ENCODE assay signal across 15 cellular contexts in the genomic region with DNA sequence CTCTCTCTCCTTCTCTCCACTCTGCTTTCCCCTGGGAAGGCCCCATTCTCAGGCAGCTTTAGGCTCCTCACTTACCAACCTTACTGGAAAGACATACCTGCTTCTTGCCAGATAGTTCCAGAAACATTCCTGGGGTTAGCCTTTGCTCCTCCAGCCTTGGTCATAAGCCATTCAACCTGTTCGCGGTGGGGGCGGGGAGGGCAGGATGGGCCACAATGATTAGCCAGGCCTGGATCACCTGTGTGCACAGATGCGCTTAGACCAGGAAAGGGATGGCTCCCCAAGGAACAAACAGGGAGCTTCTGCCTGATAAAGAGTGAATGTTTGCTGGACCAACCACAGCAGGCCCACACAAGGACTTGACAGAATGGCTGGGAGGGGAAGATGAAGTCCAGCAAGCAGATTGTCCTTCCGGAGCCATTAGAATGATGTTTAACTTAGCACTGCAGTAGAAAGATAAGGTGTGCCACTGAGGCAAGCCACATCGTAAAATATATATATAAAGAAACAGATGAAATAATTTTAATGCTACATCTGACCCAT. TPM values are rescaled to one million over a fixed set of nuclear protein-coding genes. Genes with fewer than 3 reads are reported as not detected.
A peak's percentile ranks its signal among the peaks of the same experiment; 100 is the strongest.
DNase-seq lines count a peak whose midpoint lies in the region; ATAC-seq and TF ChIP-seq lines count a peak whose summit lies in the region.
"Had no signal": no experiment of that assay in that cellular context is flagged by ENCODE, and none has a peak within 500 bp of the region (broad histone marks: within the 10 kb centered on the region; RNA-seq: fewer than 3 reads in every experiment).

No MANE protein-coding gene starts in this region.

- no peak overlapping the region for H2BK5ac ChIP-seq in mesenchymal stem cell (ENCODE audit: low read depth, low read length, poor library complexity, severe bottlenecking)

- H3K14ac ChIP-seq in mesenchymal stem cell (ENCODE audit: low read length in 2 of 2): no peak overlapping the region

- no peak overlapping the region for H2BK15ac ChIP-seq in mesenchymal stem cell (ENCODE audit: low read depth, poor library complexity, severe bottlenecking)

- H3K4ac ChIP-seq in mesenchymal stem cell (ENCODE audit: low read depth in 1 of 2, low read length in 2 of 2): no peak overlapping the region

- H3K9ac ChIP-seq in endodermal cell (ENCODE audit: extremely low read depth, low read length, poor library complexity, severe bottlenecking) (no peak overlapping the region), mesenchymal stem cell (ENCODE audit: low read length) (no peak overlapping the region)
- H3K9ac ChIP-seq: BLaER1 had no signal

- peaks cover 17% of the 10 kb centered on the region for H3K36me3 Mint-ChIP-seq in CD4-positive, CD25-positive, alpha-beta regulatory T cell
- H3K36me3 Mint-ChIP-seq in endodermal cell (ENCODE audit: low read depth): peaks cover 37% of the 10 kb centered on the region

- H2AK5ac ChIP-seq in mesenchymal stem cell (ENCODE audit: low read length, severe bottlenecking): no peak overlapping the region

- no peak overlapping the region for H3K4me3 Mint-ChIP-seq in CD4-positive, CD25-positive, alpha-beta regulatory T cell
- no peak overlapping the region for H3K4me3 Mint-ChIP-seq in endodermal cell
- H3K4me3 Mint-ChIP-seq: CD14-positive monocyte; CD8-positive, alpha-beta T cell; IgD-negative memory B cell had no signal

- H3K4me2 ChIP-seq in mesenchymal stem cell (ENCODE audit: low read length, poor library complexity, severe bottlenecking): no peak overlapping the region
- H3K4me2 ChIP-seq: BLaER1 had no signal

- H3K9me3 ChIP-seq in CD4-positive, CD25-positive, alpha-beta regulatory T cell (ENCODE audit: control insufficient read depth in 2 of 2, low read length in 2 of 2): no peaks in the 10 kb centered on the region
- H3K9me3 ChIP-seq in Peyer's patch: no peaks in the 10 kb centered on the region
- H3K9me3 ChIP-seq in endodermal cell (ENCODE audit: control insufficient read depth, low read length): no peaks in the 10 kb centered on the region
- no peaks in the 10 kb centered on the region for H3K9me3 ChIP-seq in mesenchymal stem cell (ENCODE audit: control insufficient read depth, low read length)
- H3K9me3 ChIP-seq: BLaER1, HAP-1 had no signal

- 95 to 96% methylated on average over 3 to 5 of the region's 6 CpGs for WGBS in endodermal cell (ENCODE audit: insufficient coverage in 1 of 2, insufficient read length in 1 of 2), 2 experiments
- 96% methylated on average over 5 of the region's 6 CpGs for WGBS in mesenchymal stem cell

- no peak for DNase-seq in CD4-positive, CD25-positive, alpha-beta regulatory T cell
- DNase-seq in Peyer's patch: peak in 2 of 3 donors; percentile 47 to 54
- no peak for DNase-seq in endodermal cell
- DNase-seq in mesenchymal stem cell: no peak
- DNase-seq in germinal center (ENCODE audit: low spot score): no peak
- no peak for DNase-seq in RWPE1 (ENCODE audit: low spot score)
- DNase-seq: 8988T; CD8-positive, alpha-beta T cell; KG1 had no signal

- H3K79me1 ChIP-seq in mesenchymal stem cell (replicated peaks; ENCODE audit: low read length, poor library complexity, severe bottlenecking): peaks cover 54% of the 10 kb centered on the region

- POLR2A ChIA-PET in RWPE1 (lab: Yijun Ruan, JAX; ENCODE audit: low non-redundant PET): no interaction called here

- H3K27ac ChIP-seq in CD4-positive, CD25-positive, alpha-beta regulatory T cell (ENCODE audit: insufficient read depth, low read length, poor library complexity, severe bottlenecking): no peak overlapping the region
- no peak overlapping the region for H3K27ac ChIP-seq in Peyer's patch
- H3K27ac ChIP-seq in endodermal cell (ENCODE audit: low read depth, low read length): no peak overlapping the region
- H3K27ac ChIP-seq in mesenchymal stem cell (ENCODE audit: low read length, poor library complexity, severe bottlenecking): no peak overlapping the region
- no peak overlapping the region for H3K27ac ChIP-seq in RWPE1
- H3K27ac ChIP-seq: BLaER1 had no signal

- H3K23ac ChIP-seq in mesenchymal stem cell (ENCODE audit: low read length in 2 of 2): no peak overlapping the region

- no peak overlapping the region for H3K18ac ChIP-seq in mesenchymal stem cell (ENCODE audit: low read depth in 1 of 2, low read length in 2 of 2)

- H2AFZ ChIP-seq in mesenchymal stem cell (ENCODE audit: low read depth, low read length): no peak overlapping the region

- H3K27me3 ChIP-seq in CD4-positive, CD25-positive, alpha-beta regulatory T cell (ENCODE audit: control insufficient read depth, insufficient read depth, low read length): no peaks in the 10 kb centered on the region
- H3K27me3 ChIP-seq in Peyer's patch (no peaks in the 10 kb centered on the region), endodermal cell (ENCODE audit: control insufficient read depth, insufficient read depth, low read length, poor library complexity, severe bottlenecking) (no peaks in the 10 kb centered on the region), mesenchymal stem cell (ENCODE audit: control insufficient read depth in 1 of 2, insufficient read depth in 1 of 2, low read length in 2 of 2) (no peaks in the 10 kb centered on the region)
- H3K27me3 ChIP-seq: BLaER1 had no signal

- H3K4me1 Mint-ChIP-seq in CD4-positive, CD25-positive, alpha-beta regulatory T cell: peaks cover 6 to 15% (median 14%) of the 10 kb centered on the region in 4 donors
- H3K4me1 Mint-ChIP-seq in endodermal cell: peaks cover 7% of the 10 kb centered on the region

- no peak overlapping the region for H2BK12ac ChIP-seq in mesenchymal stem cell (ENCODE audit: low read length in 2 of 2)

- peaks cover 0 to 3% (median 0%) of the 10 kb centered on the region in 7 donors for H3K9me3 Mint-ChIP-seq in CD4-positive, CD25-positive, alpha-beta regulatory T cell
- H3K9me3 Mint-ChIP-seq in endodermal cell: no peaks in the 10 kb centered on the region
- H3K9me3 Mint-ChIP-seq: CD14-positive monocyte; CD8-positive, alpha-beta T cell; IgD-negative memory B cell had no signal

- no peaks in the 10 kb centered on the region for H3K27me3 Mint-ChIP-seq in CD4-positive, CD25-positive, alpha-beta regulatory T cell
- no peaks in the 10 kb centered on the region for H3K27me3 Mint-ChIP-seq in endodermal cell (ENCODE audit: insufficient read depth)
- H3K27me3 Mint-ChIP-seq: IgD-negative memory B cell had no signal

- no peak overlapping the region for H3K4me3 ChIP-seq in CD4-positive, CD25-positive, alpha-beta regulatory T cell (ENCODE audit: low read depth, low read length)
- H3K4me3 ChIP-seq in Peyer's patch (no peak overlapping the region), endodermal cell (ENCODE audit: low read length) (no peak overlapping the region), mesenchymal stem cell (ENCODE audit: insufficient read depth in 1 of 2, low read depth in 1 of 2, low read length in 2 of 2) (no peak overlapping the region)
- H3K4me3 ChIP-seq: BLaER1, HAP-1 had no signal

- H2BK120ac ChIP-seq in mesenchymal stem cell (ENCODE audit: low read depth, low read length): no peak overlapping the region

- CTCF ChIA-PET in RWPE1 (lab: Yijun Ruan, JAX): no interaction called here

- no peak overlapping the region for H4K91ac ChIP-seq in mesenchymal stem cell (ENCODE audit: low read length)

- no peak for TF ChIP-seq CTCF in Peyer's patch (IDR thresholded peaks at IDR 0.05)
- no peak for TF ChIP-seq CTCF in endodermal cell (conservative IDR thresholded peaks at IDR 0.05)
- no peak for TF ChIP-seq CTCF in RWPE1 (conservative IDR thresholded peaks at IDR 0.05; ENCODE audit: low read depth)

- TF ChIP-seq POLR2A in Peyer's patch (IDR thresholded peaks at IDR 0.05): no peak

- peaks cover 20% of the 10 kb centered on the region for H3K36me3 ChIP-seq in CD4-positive, CD25-positive, alpha-beta regulatory T cell (ENCODE audit: control insufficient read depth, insufficient read depth, low read length)
- no peaks in the 10 kb centered on the region for H3K36me3 ChIP-seq in Peyer's patch
- peaks cover 56% of the 10 kb centered on the region for H3K36me3 ChIP-seq in endodermal cell (ENCODE audit: control insufficient read depth, insufficient read depth, low read length)
- H3K36me3 ChIP-seq in mesenchymal stem cell (ENCODE audit: control insufficient read depth in 1 of 2, insufficient read depth in 2 of 2, low read depth in 1 of 2, low read length in 2 of 2): peaks cover 5 to 16% of the 10 kb centered on the region in 2 experiments

- peak overlapping the region in 2 of 3 donors; percentile 44 to 59 for H3K27ac Mint-ChIP-seq in CD4-positive, CD25-positive, alpha-beta regulatory T cell
- H3K27ac Mint-ChIP-seq in endodermal cell: peak overlapping the region; percentile 20
- H3K27ac Mint-ChIP-seq: IgD-negative memory B cell had no signal

- H3K4me1 ChIP-seq in CD4-positive, CD25-positive, alpha-beta regulatory T cell (ENCODE audit: control insufficient read depth, insufficient read depth, low read length, poor library complexity, severe bottlenecking): no peaks in the 10 kb centered on the region
- H3K4me1 ChIP-seq in Peyer's patch (no peaks in the 10 kb centered on the region), endodermal cell (ENCODE audit: control insufficient read depth, insufficient read depth, low read length) (no peaks in the 10 kb centered on the region), mesenchymal stem cell (ENCODE audit: control insufficient read depth, insufficient read depth, low read depth, low read length) (peaks cover 3% of the 10 kb centered on the region)
- H3K4me1 ChIP-seq: HAP-1 had no signal

- peak overlapping the region; percentile 14 for H4K8ac ChIP-seq in mesenchymal stem cell (ENCODE audit: low read length)

- ATAC-seq in CD4-positive, CD25-positive, alpha-beta regulatory T cell (ENCODE audit: low read depth in 2 of 2): no peak
- no peak for ATAC-seq in HG02571 (IDR thresholded peaks at IDR 0.05; ENCODE audit: unreplicated experiment)
- no peak for ATAC-seq in GM18502 (IDR thresholded peaks at IDR 0.05; ENCODE audit: poor library complexity, unreplicated experiment)
- ATAC-seq: CD8-positive, alpha-beta T cell had no signal

RNA-seq across cellular contexts. Expression of gene CDKAL1, which starts 57.7 kb away (rescaled TPM):
- total RNA-seq in CD4-positive, CD25-positive, alpha-beta regulatory T cell: 28.3 TPM
- 10 to 100 TPM; 26.1 to 39.4 (median 33.5) TPM for polyA plus RNA-seq in CD4-positive, CD25-positive, alpha-beta regulatory T cell
- total RNA-seq in Peyer's patch: 10 to 100 TPM; 10.3 to 31.4 (median 11.6) TPM
- 10 to 100 TPM; 23.5 to 26.4 TPM for total RNA-seq in endodermal cell
- 14.2 TPM for polyA plus RNA-seq in endodermal cell (2013, experiment 1 of 2)
- 13.7 TPM for polyA plus RNA-seq in endodermal cell (2013, experiment 2 of 2)
- polyA plus RNA-seq in mesenchymal stem cell (2013, experiment 1 of 2): 5.7 TPM
- polyA plus RNA-seq in mesenchymal stem cell (2013, experiment 2 of 2): 5.8 TPM

Comparison
In these comparisons a context has a peak if more than half of its experiments do, and no peak if none do; other contexts are left out.
1. DNase-seq: peak in Peyer's patch (2 of 3); none in CD4-positive, CD25-positive, alpha-beta regulatory T cell (0 of 3), endodermal cell (single experiment), mesenchymal stem cell (single experiment), germinal center (single experiment) and RWPE1 (single experiment).